In genomic region chr11:78347956-78348355, GRCh38 we compare ENCODE assay signal across 24 cellular contexts.
DNase-seq lines count a peak whose midpoint lies in the region; ATAC-seq and TF ChIP-seq lines count a peak whose summit lies in the region.
"Had no signal": no experiment of that assay in that cellular context is flagged by ENCODE, and none has a peak within 500 bp of the region (broad histone marks: within the 10 kb centered on the region; RNA-seq: fewer than 3 reads in every experiment).

No MANE protein-coding gene starts in this region.

- no peak overlapping the region for H3K4me3 Mint-ChIP-seq in CD14-positive monocyte
- H3K4me3 Mint-ChIP-seq in activated T-helper 2 cell treated with anti-CD3 and anti-CD28 coated beads, Interferon-gamma antibody, Interleukin-2, Interleukin-4, amounts not matched to agents 10 μg/mL and 5 μg/mL and 100 μg/mL, durations not matched to agents 14 hours and 24 hours and 36 hours (ENCODE audit: low read depth) = no peak overlapping the region
- peak overlapping the region in 1 of 3 experiments; percentile 38 for H3K4me3 Mint-ChIP-seq in nephron
- H3K4me3 Mint-ChIP-seq: B cell; CD4-positive, alpha-beta memory T cell; GM23338 had no signal

- DNase-seq in NOMO-1 treated with dmso at 0.1 percent for 144 hours (lab: John Stamatoyannopoulos, UW; ENCODE audit: unreplicated experiment) = peak; percentile 2
- no peak for DNase-seq in NOMO-1 (lab: John Stamatoyannopoulos, UW; ENCODE audit: unreplicated experiment in 2 of 2)
- no peak for DNase-seq in CD14-positive monocyte (ENCODE audit: low spot score)
- no peak for DNase-seq in activated T-helper 2 cell treated with anti-CD3 and anti-CD28 coated beads, Interferon-gamma antibody, Interleukin-2, Interleukin-4, amounts not matched to agents 10 μg/mL and 5 μg/mL and 100 μg/mL, durations not matched to agents 14 hours and 24 hours and 36 hours (ENCODE audit: low spot score)
- no peak for DNase-seq in vagina (ENCODE audit: extremely low spot score in 2 of 2)
- DNase-seq in NCI-H82 (lab: John Stamatoyannopoulos, UW) = no peak
- DNase-seq: CD4-positive, alpha-beta memory T cell; DMS153; GF-D8; MM.1S; NCI-H1092 treated with DMSO at 0.1 percent for 48 hours; NCI-H146; NCI-H2029 treated with DMSO at 0.1 percent for 48 hours; NCI-H2171 treated with DMSO at 0.1 percent for 48 hours; NCI-H446; NCI-H69; Right ventricle myocardium superior had no signal

- no peaks in the 10 kb centered on the region for H3K9me3 ChIP-seq in vagina

- intact Hi-C loops in CD14-positive monocyte (cut with micrococcal nuclease) (loop anchor here in 1 of 2 donors (5.0 kb wide), 1 partner anchor 51 kb away; no protein-coding TSS in a partner anchor), vagina (cut with DNase I) (no loop called here)
- intact Hi-C loops in activated T-helper 2 cell treated with anti-CD3 and anti-CD28 coated beads, Interferon-gamma antibody, Interleukin-2, Interleukin-4, amounts not matched to agents 10 μg/mL and 5 μg/mL and 100 μg/mL, durations not matched to agents 14 hours and 24 hours and 36 hours (cut with micrococcal nuclease) = loop anchor here (1.0 kb wide), 1 partner anchor 8 kb away; no protein-coding TSS in a partner anchor

- no peak for TF ChIP-seq POLR2A in vagina (IDR thresholded peaks at IDR 0.05)

- H3K27me3 Mint-ChIP-seq in CD14-positive monocyte (ENCODE audit: low read depth in 3 of 3) (peaks cover 0 to 1% (median 0%) of the 10 kb centered on the region in 3 donors), nephron (ENCODE audit: low read depth) (no peaks in the 10 kb centered on the region)
- H3K27me3 Mint-ChIP-seq in activated T-helper 2 cell treated with anti-CD3 and anti-CD28 coated beads, Interferon-gamma antibody, Interleukin-2, Interleukin-4, amounts not matched to agents 10 μg/mL and 5 μg/mL and 100 μg/mL, durations not matched to agents 14 hours and 24 hours and 36 hours (ENCODE audit: low read depth) = no peaks in the 10 kb centered on the region
- H3K27me3 Mint-ChIP-seq: B cell, IgD-negative memory B cell had no signal

- H3K27ac Mint-ChIP-seq in CD14-positive monocyte (peak overlapping the region in 6 of 7 donors; percentile 43 to 95 (median 64)), nephron (peak overlapping the region; percentile 93 to 99 (median 97))
- peak overlapping the region; percentile 88 for H3K27ac Mint-ChIP-seq in activated T-helper 2 cell treated with anti-CD3 and anti-CD28 coated beads, Interferon-gamma antibody, Interleukin-2, Interleukin-4, amounts not matched to agents 10 μg/mL and 5 μg/mL and 100 μg/mL, durations not matched to agents 14 hours and 24 hours and 36 hours
- H3K27ac Mint-ChIP-seq: GM23338, IgD-negative memory B cell had no signal

- H3K27me3 ChIP-seq in vagina = no peaks in the 10 kb centered on the region

- no peak for ATAC-seq in HG02884 (IDR thresholded peaks at IDR 0.05; ENCODE audit: unreplicated experiment)
- ATAC-seq: GM23338, HCT116 had no signal

- H3K4me3 ChIP-seq in vagina = no peak overlapping the region
- H3K4me3 ChIP-seq: GM23338 had no signal

- H3K9me3 Mint-ChIP-seq in CD14-positive monocyte (no peaks in the 10 kb centered on the region), nephron (no peaks in the 10 kb centered on the region)
- H3K9me3 Mint-ChIP-seq in activated T-helper 2 cell treated with anti-CD3 and anti-CD28 coated beads, Interferon-gamma antibody, Interleukin-2, Interleukin-4, amounts not matched to agents 10 μg/mL and 5 μg/mL and 100 μg/mL, durations not matched to agents 14 hours and 24 hours and 36 hours = no peaks in the 10 kb centered on the region
- H3K9me3 Mint-ChIP-seq: GM23338, IgD-negative memory B cell had no signal

- H3K36me3 Mint-ChIP-seq in CD14-positive monocyte = peaks cover 12 to 21% of the 10 kb centered on the region in 2 donors
- peaks cover 36% of the 10 kb centered on the region for H3K36me3 Mint-ChIP-seq in activated T-helper 2 cell treated with anti-CD3 and anti-CD28 coated beads, Interferon-gamma antibody, Interleukin-2, Interleukin-4, amounts not matched to agents 10 μg/mL and 5 μg/mL and 100 μg/mL, durations not matched to agents 14 hours and 24 hours and 36 hours (ENCODE audit: low read depth)
- no peaks in the 10 kb centered on the region for H3K36me3 Mint-ChIP-seq in nephron (ENCODE audit: low read depth)
- H3K36me3 Mint-ChIP-seq: CD4-positive, alpha-beta memory T cell had no signal

- no peaks in the 10 kb centered on the region for H3K36me3 ChIP-seq in vagina

- no peak overlapping the region for H3K27ac ChIP-seq in vagina
- H3K27ac ChIP-seq: 22Rv1 had no signal

- H3K4me1 Mint-ChIP-seq in CD14-positive monocyte = peaks cover 77% of the 10 kb centered on the region
- peaks cover 90% of the 10 kb centered on the region for H3K4me1 Mint-ChIP-seq in activated T-helper 2 cell treated with anti-CD3 and anti-CD28 coated beads, Interferon-gamma antibody, Interleukin-2, Interleukin-4, amounts not matched to agents 10 μg/mL and 5 μg/mL and 100 μg/mL, durations not matched to agents 14 hours and 24 hours and 36 hours (ENCODE audit: low read depth)
- peaks cover 69% of the 10 kb centered on the region for H3K4me1 Mint-ChIP-seq in nephron

- H3K4me1 ChIP-seq in vagina = peaks cover 79% of the 10 kb centered on the region

- no peak for TF ChIP-seq CTCF in CD14-positive monocyte (IDR thresholded peaks at IDR 0.05)
- no peak for TF ChIP-seq CTCF in nephron (IDR thresholded peaks at IDR 0.05; ENCODE audit: unreplicated experiment in 3 of 3)
- TF ChIP-seq CTCF in vagina (IDR thresholded peaks at IDR 0.05) = no peak
